In the genomic region with DNA sequence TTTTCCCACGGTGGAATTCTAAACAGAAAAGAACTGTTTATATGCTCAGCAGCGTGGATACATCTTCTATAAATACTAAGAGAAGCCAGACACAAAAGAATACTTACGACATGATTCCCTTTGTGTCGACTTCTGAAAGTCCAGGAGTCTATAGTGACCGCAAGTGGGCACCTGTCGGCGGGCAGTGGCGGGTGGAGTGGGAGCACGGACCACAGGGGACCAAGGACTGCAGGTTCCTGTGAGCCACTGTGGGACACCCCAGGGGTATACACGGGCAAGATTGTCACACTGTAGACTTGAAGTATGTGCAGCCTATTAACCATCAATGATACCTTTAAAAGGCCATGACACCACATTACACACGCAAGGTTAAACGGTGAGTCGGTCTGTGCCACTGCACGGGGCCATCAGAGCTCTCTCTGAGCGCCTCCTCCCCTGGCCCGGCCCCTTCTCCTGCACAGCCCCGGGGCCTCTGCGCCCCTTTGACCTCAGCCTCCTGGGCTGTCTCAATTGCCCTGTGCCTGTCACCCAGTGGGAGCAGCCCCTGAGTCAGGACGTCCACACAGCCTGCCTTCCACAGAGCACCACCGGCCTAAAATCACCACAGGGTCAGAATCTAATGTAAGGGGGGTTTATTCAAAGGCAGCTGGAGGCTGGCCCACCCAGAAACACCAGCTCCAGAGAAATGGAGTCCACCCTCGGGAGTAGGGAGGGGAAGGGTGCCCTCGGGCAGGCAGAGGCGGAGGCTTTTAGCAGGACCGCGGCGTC, we compare ENCODE assay signal across 15 cellular contexts.
DNase-seq lines count a peak whose midpoint lies in the region; ATAC-seq, FAIRE-seq and TF ChIP-seq lines count a peak whose summit lies in the region.
"Had no signal": no experiment of that assay in that cellular context is flagged by ENCODE, and none has a peak within 500 bp of the region (broad histone marks: within the 10 kb centered on the region; RNA-seq: fewer than 3 reads in every experiment).

No MANE protein-coding gene starts in this region.

- H3K27me3 ChIP-seq in GM12878 (replicated peaks in 1 of 2; ENCODE audit: control insufficient read depth in 2 of 2, insufficient read depth in 2 of 2, low read length in 1 of 2) (no peaks in the 10 kb centered on the region; a peak in 1 of 4 replicates), GM23248 (replicated peaks; ENCODE audit: insufficient read depth) (peaks cover 19% of the 10 kb centered on the region; the same call in 1 of the 2 replicates)
- H3K27me3 ChIP-seq: ascending aorta, vagina had no signal

- no peak for FAIRE-seq in GM12878 (lab: Jason Lieb, UNC)

- TF ChIP-seq POLR2A in GM12878 (IDR thresholded peaks at IDR 0.05; ENCODE audit: low read depth, low read length) = no peak

- no peak overlapping the region for H3K4me3 Mint-ChIP-seq in activated naive CD4-positive, alpha-beta T cell treated with anti-CD3 and anti-CD28 coated beads, Interleukin-2, amount 10 ng/mL, durations not matched to agents 7 days and 5 days
- H3K4me3 Mint-ChIP-seq: H9, nephron had no signal

- H3K9me2 ChIP-seq in GM23248 (ENCODE audit: insufficient read depth) = no peaks in the 10 kb centered on the region

- no peak overlapping the region for H3K4me2 ChIP-seq in GM12878 (ENCODE audit: control insufficient read depth, insufficient read depth)
- no peak overlapping the region for H3K4me2 ChIP-seq in GM23248 (ENCODE audit: unreplicated experiment)

- no peak for TF ChIP-seq CTCF in GM12865 (IDR thresholded peaks at IDR 0.05; ENCODE audit: insufficient read depth, low read depth, low read length, missing control alignments)
- no peak for TF ChIP-seq CTCF in GM12878 (IDR thresholded peaks at IDR 0.05 in 2 of 3, conservative IDR thresholded peaks at IDR 0.05 in 1 of 3; ENCODE audit: control insufficient read depth in 2 of 3, extremely low read depth in 1 of 3, insufficient read depth in 1 of 3, low read depth in 3 of 3, low read length in 3 of 3)

- H2AFZ ChIP-seq in GM12878 (ENCODE audit: control insufficient read depth, low read depth, low read length) = no peak overlapping the region
- no peak overlapping the region for H2AFZ ChIP-seq in GM23248

- no peak overlapping the region for H3K27ac ChIP-seq in GM12878 (ENCODE audit: control insufficient read depth, insufficient read depth)
- no peak overlapping the region for H3K27ac ChIP-seq in GM23248
- H3K27ac ChIP-seq: ascending aorta, vagina had no signal

- peak overlapping the region; percentile 11; the same call in 1 of the 2 replicates for H3K4me3 ChIP-seq in GM12865 (ENCODE audit: low read depth, low read length)
- H3K4me3 ChIP-seq in GM12878 = no peak overlapping the region
- H3K4me3 ChIP-seq in GM23248 = no peak overlapping the region
- H3K4me3 ChIP-seq: vagina had no signal

- DNase-seq in activated naive CD4-positive, alpha-beta T cell treated with anti-CD3 and anti-CD28 coated beads, Interleukin-2, amount 10 ng/mL, durations not matched to agents 7 days and 5 days = no peak
- no peak for DNase-seq in activated naive CD4-positive, alpha-beta T cell treated with Interleukin-2 at 50 U/mL for 16 hours
- DNase-seq in GM12865 (ENCODE audit: low read depth) (no peak), GM12878 (ENCODE audit: low read depth, low spot score) (no peak), retina (peak; percentile 53), GM23248 (no peak)
- no peak for DNase-seq in NK-92 treated with Interleukin-12 subunit alpha and Interleukin-12 subunit beta, amount 100 ng/mL, for 24 hours (lab: John Stamatoyannopoulos, UW)
- DNase-seq: activated CD4-positive, alpha-beta T cell treated with anti-CD3 and anti-CD28 coated beads, Interleukin-2, amount 50 U/mL, for 4 hours; cortex of kidney; H9; NCI-H187 had no signal

- H3K79me2 ChIP-seq in GM12878 (ENCODE audit: control insufficient read depth, insufficient read depth, low read length) (no peaks in the 10 kb centered on the region), GM23248 (ENCODE audit: insufficient read depth) (no peaks in the 10 kb centered on the region)

- in situ Hi-C loops in GM12878 (cut with MboI) (no loop called here), GM23248 (cut with MboI) (no loop called here)

- POLR2A ChIA-PET in GM12878 (lab: Charles Lee) = no interaction called here

- ATAC-seq in GM12878 (no peak), HG03108 (IDR thresholded peaks at IDR 0.05; ENCODE audit: unreplicated experiment) (no peak)

- peaks cover 63% of the 10 kb centered on the region for H3K4me1 Mint-ChIP-seq in activated naive CD4-positive, alpha-beta T cell treated with anti-CD3 and anti-CD28 coated beads, Interleukin-2, amount 10 ng/mL, durations not matched to agents 7 days and 5 days

- H3K36me3 ChIP-seq in GM12878 (ENCODE audit: control insufficient read depth in 2 of 2, insufficient read depth in 2 of 2, low read length in 1 of 2) (no peaks in the 10 kb centered on the region), GM23248 (ENCODE audit: low read depth) (no peaks in the 10 kb centered on the region)
- H3K36me3 ChIP-seq: ascending aorta, vagina had no signal

- SMC1A ChIA-PET in GM12878 (lab: Charles Lee; ENCODE audit: uncharacterized antibody, unreplicated experiment) = no interaction called here

- H3K9ac ChIP-seq in GM12878 (ENCODE audit: control insufficient read depth, insufficient read depth, low read length) = no peak overlapping the region
- H3K9ac ChIP-seq in GM23248 = no peak overlapping the region

- CTCF ChIA-PET in activated naive CD4-positive, alpha-beta T cell treated with anti-CD3 and anti-CD28 coated beads, Interleukin-2, amount 10 ng/mL, durations not matched to agents 7 days and 5 days (lab: Charles Lee) = no interaction called here
- CTCF ChIA-PET in GM12878 (lab: Yijun Ruan, JAX) = no interaction called here

- H4K20me1 ChIP-seq in GM12878 (ENCODE audit: control insufficient read depth, insufficient read depth) = no peaks in the 10 kb centered on the region
- H4K20me1 ChIP-seq in GM23248 (ENCODE audit: insufficient read depth) = no peaks in the 10 kb centered on the region

- peak overlapping the region; percentile 73 for H3K27ac Mint-ChIP-seq in activated naive CD4-positive, alpha-beta T cell treated with anti-CD3 and anti-CD28 coated beads, Interleukin-2, amount 10 ng/mL, durations not matched to agents 7 days and 5 days
- H3K27ac Mint-ChIP-seq: nephron had no signal

- no peaks in the 10 kb centered on the region for H3K9me3 ChIP-seq in GM12878 (replicated peaks; ENCODE audit: control insufficient read depth, insufficient read depth, low read length)
- H3K9me3 ChIP-seq in GM23248 (ENCODE audit: low read depth) = no peaks in the 10 kb centered on the region
- H3K9me3 ChIP-seq: ascending aorta, vagina had no signal

- H3F3A ChIP-seq in GM23248 (ENCODE audit: insufficient read depth) = no peaks in the 10 kb centered on the region

- H3K4me1 ChIP-seq in GM12878 (ENCODE audit: control insufficient read depth, insufficient read depth, low read length) (no peaks in the 10 kb centered on the region; the same call in 1 of the 2 replicates), GM23248 (ENCODE audit: insufficient read depth) (peaks cover 15% of the 10 kb centered on the region)

- peaks cover 40% of the 10 kb centered on the region for H3K27me3 Mint-ChIP-seq in activated naive CD4-positive, alpha-beta T cell treated with anti-CD3 and anti-CD28 coated beads, Interleukin-2, amount 10 ng/mL, durations not matched to agents 7 days and 5 days

- TF ChIP-seq EP300 in GM12878 (IDR thresholded peaks at IDR 0.05; ENCODE audit: borderline replicate concordance in 1 of 2, control insufficient read depth in 1 of 2, low read depth in 2 of 2, low read length in 2 of 2) = no peak

- no TSS peak for BruUV-seq in GM12878 (replicated peaks; lab: Mats Ljungman, UMichigan)

- intact Hi-C loops in GM12878 (cut with micrococcal nuclease; ENCODE audit: unreplicated experiment) = no loop called here

- no peak for TF ChIP-seq RAD21 in GM12878 (IDR thresholded peaks at IDR 0.05; ENCODE audit: insufficient read depth, low read depth, low read length)

- 57% methylated on average over 26 of the region's 26 CpGs for WGBS in GM12878 (ENCODE audit: insufficient coverage, insufficient replicate concordance, low lambda C conversion rate, missing lambda C conversion rate)
- WGBS in GM23248 (ENCODE audit: low coverage in 1 of 2, low lambda C conversion rate in 2 of 2, missing lambda C conversion rate in 2 of 2), 2 experiments = 85 to 86% methylated on average over 26 of the region's 26 CpGs

- RAD21 ChIA-PET in GM12878 (lab: Charles Lee; ENCODE audit: unreplicated experiment) = no interaction called here

- H3K9me3 Mint-ChIP-seq in activated naive CD4-positive, alpha-beta T cell treated with anti-CD3 and anti-CD28 coated beads, Interleukin-2, amount 10 ng/mL, durations not matched to agents 7 days and 5 days = no peaks in the 10 kb centered on the region
- H3K9me3 Mint-ChIP-seq: H9, nephron had no signal

- no peaks in the 10 kb centered on the region for H3K36me3 Mint-ChIP-seq in activated naive CD4-positive, alpha-beta T cell treated with anti-CD3 and anti-CD28 coated beads, Interleukin-2, amount 10 ng/mL, durations not matched to agents 7 days and 5 days

TF ChIP-seq in GM12878, 131 proteins besides CTCF, POLR2A, EP300 and RAD21:
- TF ChIP-seq SREBF2 (IDR thresholded peaks at IDR 0.05; ENCODE audit: low read length) = no peak
- TF ChIP-seq, protein P1, sequence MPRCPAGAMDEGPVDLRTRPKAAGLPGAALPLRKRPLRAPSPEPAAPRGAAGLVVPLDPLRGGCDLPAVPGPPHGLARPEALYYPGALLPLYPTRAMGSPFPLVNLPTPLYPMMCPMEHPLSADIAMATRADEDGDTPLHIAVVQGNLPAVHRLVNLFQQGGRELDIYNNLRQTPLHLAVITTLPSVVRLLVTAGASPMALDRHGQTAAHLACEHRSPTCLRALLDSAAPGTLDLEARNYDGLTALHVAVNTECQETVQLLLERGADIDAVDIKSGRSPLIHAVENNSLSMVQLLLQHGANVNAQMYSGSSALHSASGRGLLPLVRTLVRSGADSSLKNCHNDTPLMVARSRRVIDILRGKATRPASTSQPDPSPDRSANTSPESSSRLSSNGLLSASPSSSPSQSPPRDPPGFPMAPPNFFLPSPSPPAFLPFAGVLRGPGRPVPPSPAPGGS (IDR thresholded peaks at IDR 0.05; ENCODE audit: borderline replicate concordance, insufficient read depth, low read depth, low read length, poor library complexity, severe bottlenecking) = peak; percentile 41
TF ChIP-seq in GM12878: peak in this region for 1.
